23 cellular contexts compared by ENCODE assay signal in genomic region chrX:78111140-78111931, GRCh38. TPM values are rescaled to one million over a fixed set of nuclear protein-coding genes. Genes with fewer than 3 reads are reported as not detected.
DNase-seq lines count a peak whose midpoint lies in the region; ATAC-seq, FAIRE-seq and TF ChIP-seq lines count a peak whose summit lies in the region.
"Had no signal": no experiment of that assay in that cellular context is flagged by ENCODE, and none has a peak within 500 bp of the region (broad histone marks: within the 10 kb centered on the region; RNA-seq: fewer than 3 reads in every experiment).

No MANE protein-coding gene starts in this region.

- peaks cover 48% of the 10 kb centered on the region for H3K36me3 Mint-ChIP-seq in T-helper 1 cell treated with Interleukin-12 subunit alpha and Interleukin-12 subunit beta and Interleukin-4 antibody, amounts not matched to agents 30 μg/mL and 1 μg/mL, for 36 hours (ENCODE audit: low read depth)
- peaks cover 62% of the 10 kb centered on the region for H3K36me3 Mint-ChIP-seq in activated naive CD8-positive, alpha-beta T cell treated with anti-CD3 and anti-CD28 coated beads for 36 hours

- no peak overlapping the region for H3K27ac Mint-ChIP-seq in T-helper 1 cell treated with Interleukin-12 subunit alpha and Interleukin-12 subunit beta and Interleukin-4 antibody, amounts not matched to agents 30 μg/mL and 1 μg/mL, for 36 hours
- H3K27ac Mint-ChIP-seq in activated naive CD8-positive, alpha-beta T cell treated with anti-CD3 and anti-CD28 coated beads for 36 hours = no peak overlapping the region

- H3K27me3 Mint-ChIP-seq in T-helper 1 cell treated with Interleukin-12 subunit alpha and Interleukin-12 subunit beta and Interleukin-4 antibody, amounts not matched to agents 30 μg/mL and 1 μg/mL, for 36 hours (ENCODE audit: low read depth) = no peaks in the 10 kb centered on the region
- H3K27me3 Mint-ChIP-seq in activated naive CD8-positive, alpha-beta T cell treated with anti-CD3 and anti-CD28 coated beads for 36 hours = no peaks in the 10 kb centered on the region

- in situ Hi-C loops in HepG2 (cut with HindIII; ENCODE audit: extremely low pct_ligation_motif_present, low pct_unique_long_range_greater_than_20kb) = loop anchor here (25.0 kb wide), 1 partner anchor 199 kb away; the partner anchor contains the start of gene ATP7A

- no peak for TF ChIP-seq POLR2A in HepG2 (IDR thresholded peaks at IDR 0.05; ENCODE audit: insufficient read depth in 1 of 2, low read depth in 2 of 2, low read length in 2 of 2)

- no peaks in the 10 kb centered on the region for H3K9me2 ChIP-seq in Karpas-422 (replicated peaks; ENCODE audit: insufficient read depth, low read length)

- H3K27me3 ChIP-seq in MG63 = no peaks in the 10 kb centered on the region
- H3K27me3 ChIP-seq in HepG2 (ENCODE audit: control insufficient read depth in 1 of 2, insufficient read depth in 2 of 2, low read length in 2 of 2) = no peaks in the 10 kb centered on the region
- H3K27me3 ChIP-seq in Karpas-422 (ENCODE audit: low read length) = no peaks in the 10 kb centered on the region
- H3K27me3 ChIP-seq: spleen, testis had no signal

- peak; percentile 34; the same call in 1 of the 3 replicates for ATAC-seq in HepG2
- no peak for ATAC-seq in HG03571 (IDR thresholded peaks at IDR 0.05; ENCODE audit: unreplicated experiment)
- ATAC-seq in GM21381 (IDR thresholded peaks at IDR 0.05; ENCODE audit: unreplicated experiment) = no peak

- peak overlapping the region; percentile 37 for H3K4me3 Mint-ChIP-seq in T-helper 1 cell treated with Interleukin-12 subunit alpha and Interleukin-12 subunit beta and Interleukin-4 antibody, amounts not matched to agents 30 μg/mL and 1 μg/mL, for 36 hours
- peak overlapping the region; percentile 37 for H3K4me3 Mint-ChIP-seq in activated naive CD8-positive, alpha-beta T cell treated with anti-CD3 and anti-CD28 coated beads for 36 hours

- no peak for FAIRE-seq in HepG2 (lab: Jason Lieb, UNC)

- no peak for DNase-seq in T-helper 1 cell
- peak; percentile 15 for DNase-seq in MG63
- no peak for DNase-seq in activated naive CD8-positive, alpha-beta T cell treated with anti-CD3 and anti-CD28 coated beads for 36 hours
- DNase-seq in HepG2 (ENCODE audit: low spot score) = peak; percentile 30
- DNase-seq in Karpas-422 = no peak
- DNase-seq: activated CD8-positive, alpha-beta memory T cell treated with anti-CD3 and anti-CD28 coated beads for 24 hours; activated effector memory CD4-positive, alpha-beta T cell treated with anti-CD3 and anti-CD28 coated beads, Interleukin-2, amount 50 U/mL, for 16 hours; foreskin fibroblast; GOT3; kidney glomerular epithelial cell; midbrain; NCI-H1048; NCI-H2029; NCI-H446; NK-92 treated with Interleukin-12 subunit alpha and Interleukin-12 subunit beta, amount 100 ng/mL, for 24 hours; spleen; stimulated activated CD8-positive, alpha-beta memory T cell treated with anti-CD3 and anti-CD28 coated beads, Interleukin-4, amount 100 ng/mL, for 48 hours; testis had no signal

- 66% methylated on average over 10 of the region's 10 CpGs for WGBS in HepG2 (ENCODE audit: low lambda C conversion rate)

- H3K4me2 ChIP-seq in HepG2 (ENCODE audit: low read depth, low read length) (peak overlapping the region; percentile 42; the same call in 1 of the 2 replicates), Karpas-422 (ENCODE audit: low read depth, low read length, poor library complexity, severe bottlenecking) (no peak overlapping the region)
- H3K4me2 ChIP-seq: BLaER1 had no signal

- intact Hi-C loops in HepG2 (cut with micrococcal nuclease; ENCODE audit: unreplicated experiment) = no loop called here

- no TSS peak for BruUV-seq in HepG2 (replicated peaks; lab: Mats Ljungman, UMichigan)

- no peak for TF ChIP-seq RAD21 in HepG2 (CRISPR knock-in tag; IDR thresholded peaks at IDR 0.05)

- H2AFZ ChIP-seq in HepG2 (ENCODE audit: low read length) (no peak overlapping the region), Karpas-422 (ENCODE audit: low read length) (no peak overlapping the region)

- H3K36me3 ChIP-seq in MG63 = peaks cover 52% of the 10 kb centered on the region
- peaks cover 5 to 26% of the 10 kb centered on the region in 2 experiments for H3K36me3 ChIP-seq in HepG2 (replicated peaks in 1 of 2; ENCODE audit: control insufficient read depth in 1 of 2, insufficient read depth in 2 of 2, low read length in 2 of 2)
- peaks cover 41% of the 10 kb centered on the region for H3K36me3 ChIP-seq in Karpas-422 (ENCODE audit: insufficient read depth, low read length)

- TF ChIP-seq EP300 in HepG2 (IDR thresholded peaks at IDR 0.05; ENCODE audit: low read depth in 2 of 2, low read length in 2 of 2) (no peak), HepG2 (CRISPR knock-in tag; IDR thresholded peaks at IDR 0.05; ENCODE audit: borderline replicate concordance) (no peak)

- CTCF ChIA-PET in HepG2 (lab: Yijun Ruan, JAX; ENCODE audit: low intra/inter-chr PET ratio, low total read pairs) = no interaction called here

- TF ChIP-seq CTCF in HepG2 (CRISPR knock-in tag; IDR thresholded peaks at IDR 0.05) = no peak

- H3K4me3 ChIP-seq in MG63 (no peak overlapping the region), HepG2 (replicated peaks in 1 of 3; ENCODE audit: insufficient read depth in 1 of 3, low read depth in 2 of 3, low read length in 3 of 3) (peak overlapping the region in 1 of 3 experiments; percentile 16; a peak in 3 of 6 replicates), Karpas-422 (ENCODE audit: low read length) (no peak overlapping the region)
- H3K4me3 ChIP-seq: BLaER1, spleen, testis had no signal

- H3K4me1 ChIP-seq in HepG2 (ENCODE audit: insufficient read depth, low read length) = peaks cover 74% of the 10 kb centered on the region
- H3K4me1 ChIP-seq in Karpas-422 (ENCODE audit: low read length) = peaks cover 24% of the 10 kb centered on the region
- H3K4me1 ChIP-seq: testis had no signal

- no peak overlapping the region for H3K9ac ChIP-seq in HepG2 (ENCODE audit: insufficient read depth, low read depth, low read length)
- H3K9ac ChIP-seq in Karpas-422 (ENCODE audit: low read length) = no peak overlapping the region
- H3K9ac ChIP-seq: BLaER1 had no signal

- H3K27ac ChIP-seq in HepG2 (ENCODE audit: extremely low read length, insufficient read depth, low read length) (no peak overlapping the region), Karpas-422 (ENCODE audit: low read length) (no peak overlapping the region)
- H3K27ac ChIP-seq: 22Rv1, BLaER1, spleen, testis had no signal

- no peaks in the 10 kb centered on the region for H3K9me3 ChIP-seq in MG63
- H3K9me3 ChIP-seq in HepG2 (ENCODE audit: low read length) = no peaks in the 10 kb centered on the region
- no peaks in the 10 kb centered on the region for H3K9me3 ChIP-seq in Karpas-422 (ENCODE audit: low read length)
- H3K9me3 ChIP-seq: spleen, testis had no signal

- no peaks in the 10 kb centered on the region for H3K9me3 Mint-ChIP-seq in T-helper 1 cell treated with Interleukin-12 subunit alpha and Interleukin-12 subunit beta and Interleukin-4 antibody, amounts not matched to agents 30 μg/mL and 1 μg/mL, for 36 hours
- H3K9me3 Mint-ChIP-seq in activated naive CD8-positive, alpha-beta T cell treated with anti-CD3 and anti-CD28 coated beads for 36 hours = no peaks in the 10 kb centered on the region

- POLR2A ChIA-PET in HepG2 (lab: Yijun Ruan, JAX) = interaction anchor here (1.0 kb wide), 1 partner anchor 216 kb away, joined by 3 read pairs; the partner anchor contains the start of gene MAGT1

- peaks cover 40% of the 10 kb centered on the region for H3K4me1 Mint-ChIP-seq in T-helper 1 cell treated with Interleukin-12 subunit alpha and Interleukin-12 subunit beta and Interleukin-4 antibody, amounts not matched to agents 30 μg/mL and 1 μg/mL, for 36 hours (ENCODE audit: low read depth)
- peaks cover 39% of the 10 kb centered on the region for H3K4me1 Mint-ChIP-seq in activated naive CD8-positive, alpha-beta T cell treated with anti-CD3 and anti-CD28 coated beads for 36 hours

- H4K20me1 ChIP-seq in HepG2 (ENCODE audit: insufficient read depth, low read length) (peaks cover 98% of the 10 kb centered on the region), Karpas-422 (ENCODE audit: insufficient read depth, low read depth, low read length) (peaks cover 56% of the 10 kb centered on the region)

- H3K79me2 ChIP-seq in HepG2 (ENCODE audit: insufficient read depth, low read length) = peaks cover 94% of the 10 kb centered on the region
- H3K79me2 ChIP-seq in Karpas-422 (ENCODE audit: low read length) = peaks cover 89% of the 10 kb centered on the region

RNA-seq across cellular contexts. Expression of gene PGK1, which starts 7.3 kb away (rescaled TPM):
- 328 and 387 TPM in 2 replicates for total RNA-seq in MG63 (2014; rRNA removed; shearing (Covaris generic); ENCODE audit: low replicate concordance)
- 1,000 to 10,000 TPM; 1,246 to 1,264 TPM for total RNA-seq in activated naive CD8-positive, alpha-beta T cell treated with anti-CD3 and anti-CD28 coated beads for 36 hours
- total RNA-seq in HepG2 (2016; rRNA removed; fragmentation: Illumina TruSeq; extraction: Trizol) = 325 and 530 TPM in 2 replicates
- 13.3 and 14.1 TPM in 2 replicates for total RNA-seq in HepG2 (2016; cell fraction: cytosol; rRNA removed; fragmentation: Illumina TruSeq; extraction: Trizol; ENCODE audit: low read depth)
- total RNA-seq in HepG2 (2016; cell fraction: insoluble cytoplasmic fraction; rRNA removed; fragmentation: Illumina TruSeq; extraction: Trizol) = 320 and 521 TPM in 2 replicates
- 33.6 and 34.6 TPM in 2 replicates for total RNA-seq in HepG2 (2016; cell fraction: membrane; rRNA removed; fragmentation: Illumina TruSeq; extraction: Trizol)
- 136 and 146 TPM in 2 replicates for total RNA-seq in HepG2 (2016; cell fraction: nucleus; rRNA removed; fragmentation: Illumina TruSeq; extraction: Trizol)
- polyA plus RNA-seq in HepG2 (2011; rRNA removed) = 902 and 1,274 TPM in 2 replicates
- 752 and 913 TPM in 2 replicates for polyA plus RNA-seq in HepG2 (2011; cell fraction: cytosol; rRNA removed)
- 269 and 326 TPM in 2 replicates for polyA plus RNA-seq in HepG2 (2011; cell fraction: nucleus; rRNA removed)
- 730 and 1,051 TPM in 2 replicates for polyA plus RNA-seq in HepG2 (2012)
- 14.8 and 15.2 TPM in 2 replicates for polyA plus RNA-seq in HepG2 (2016; cell fraction: cytosol; fragmentation: Illumina TruSeq; extraction: Trizol; ENCODE audit: low read depth)
- 442 TPM in 2 replicates for polyA plus RNA-seq in HepG2 (2016; cell fraction: insoluble cytoplasmic fraction; fragmentation: Illumina TruSeq; extraction: Trizol; ENCODE audit: low read depth)
- polyA plus RNA-seq in HepG2 (2016; cell fraction: membrane; fragmentation: Illumina TruSeq; extraction: Trizol; ENCODE audit: low read depth) = 26.4 and 26.9 TPM in 2 replicates
- polyA plus RNA-seq in HepG2 (2016; cell fraction: nucleus; fragmentation: Illumina TruSeq; extraction: Trizol; ENCODE audit: insufficient read depth, low read depth) = 142 and 152 TPM in 2 replicates
- polyA minus RNA-seq in HepG2 (2011; rRNA and poly(A)+ RNA removed; ENCODE audit: low replicate concordance) = 641 and 757 TPM in 2 replicates
- 413 and 420 TPM in 2 replicates for polyA minus RNA-seq in HepG2 (2011; cell fraction: cytosol; rRNA and poly(A)+ RNA removed)
- polyA minus RNA-seq in HepG2 (2011; cell fraction: nucleus; rRNA and poly(A)+ RNA removed) = 283 and 304 TPM in 2 replicates
- 299 and 337 TPM in 2 replicates for total RNA-seq in Karpas-422 (2014; rRNA removed; shearing (Covaris generic); ENCODE audit: low replicate concordance)

RNA-seq across cellular contexts. Expression of gene TAF9B, which starts 28.1 kb away (rescaled TPM):
- 31.0 and 34.9 TPM in 2 replicates for total RNA-seq in MG63 (2014; rRNA removed; shearing (Covaris generic); ENCODE audit: low replicate concordance)
- 10 to 100 TPM; 19.6 to 20.9 TPM for total RNA-seq in activated naive CD8-positive, alpha-beta T cell treated with anti-CD3 and anti-CD28 coated beads for 36 hours
- 15.2 and 25.1 TPM in 2 replicates for total RNA-seq in HepG2 (2016; rRNA removed; fragmentation: Illumina TruSeq; extraction: Trizol)
- 2.0 and 2.2 TPM in 2 replicates for total RNA-seq in HepG2 (2016; cell fraction: cytosol; rRNA removed; fragmentation: Illumina TruSeq; extraction: Trizol; ENCODE audit: low read depth)
- 15.4 and 26.1 TPM in 2 replicates for total RNA-seq in HepG2 (2016; cell fraction: insoluble cytoplasmic fraction; rRNA removed; fragmentation: Illumina TruSeq; extraction: Trizol)
- 8.9 and 10.4 TPM in 2 replicates for total RNA-seq in HepG2 (2016; cell fraction: membrane; rRNA removed; fragmentation: Illumina TruSeq; extraction: Trizol)
- total RNA-seq in HepG2 (2016; cell fraction: nucleus; rRNA removed; fragmentation: Illumina TruSeq; extraction: Trizol) = 8.0 and 9.0 TPM in 2 replicates
- 5.3 and 10.8 TPM in 2 replicates for polyA plus RNA-seq in HepG2 (2011; rRNA removed)
- 5.0 and 5.9 TPM in 2 replicates for polyA plus RNA-seq in HepG2 (2011; cell fraction: cytosol; rRNA removed)
- polyA plus RNA-seq in HepG2 (2011; cell fraction: nucleus; rRNA removed) = 1.5 and 1.8 TPM in 2 replicates
- polyA plus RNA-seq in HepG2 (2012) = 8.5 and 12.2 TPM in 2 replicates
- 2.8 and 3.0 TPM in 2 replicates for polyA plus RNA-seq in HepG2 (2016; cell fraction: cytosol; fragmentation: Illumina TruSeq; extraction: Trizol; ENCODE audit: low read depth)
- polyA plus RNA-seq in HepG2 (2016; cell fraction: insoluble cytoplasmic fraction; fragmentation: Illumina TruSeq; extraction: Trizol; ENCODE audit: low read depth) = 36.6 and 41.8 TPM in 2 replicates
- 10.7 and 11.1 TPM in 2 replicates for polyA plus RNA-seq in HepG2 (2016; cell fraction: membrane; fragmentation: Illumina TruSeq; extraction: Trizol; ENCODE audit: low read depth)
- polyA plus RNA-seq in HepG2 (2016; cell fraction: nucleus; fragmentation: Illumina TruSeq; extraction: Trizol; ENCODE audit: insufficient read depth, low read depth) = 10.7 and 12.0 TPM in 2 replicates
- polyA minus RNA-seq in HepG2 (2011; rRNA and poly(A)+ RNA removed; ENCODE audit: low replicate concordance) = 4.4 and 25.9 TPM in 2 replicates
- polyA minus RNA-seq in HepG2 (2011; cell fraction: cytosol; rRNA and poly(A)+ RNA removed) = 5.2 and 6.2 TPM in 2 replicates
- 4.0 and 4.7 TPM in 2 replicates for polyA minus RNA-seq in HepG2 (2011; cell fraction: nucleus; rRNA and poly(A)+ RNA removed)
- total RNA-seq in Karpas-422 (2014; rRNA removed; shearing (Covaris generic); ENCODE audit: low replicate concordance) = 1.0 and 4.8 TPM in 2 replicates

Comparison
In these comparisons a context has a peak if more than half of its experiments do, and no peak if none do; other contexts are left out.
1. DNase-seq: peak in MG63 (single experiment) and HepG2 (single experiment); none in T-helper 1 cell (0 of 5), activated naive CD8-positive, alpha-beta T cell treated with anti-CD3 and anti-CD28 coated beads for 36 hours (single experiment) and Karpas-422 (single experiment).